18 cellular contexts compared by ENCODE assay signal in genomic region chr1:27005648-27006496, GRCh38. TPM values are rescaled to one million over a fixed set of nuclear protein-coding genes. Genes with fewer than 3 reads are reported as not detected.
A peak's percentile ranks its signal among the peaks of the same experiment; 100 is the strongest.
DNase-seq lines count a peak whose midpoint lies in the region; ATAC-seq and TF ChIP-seq lines count a peak whose summit lies in the region.
"Had no signal": no experiment of that assay in that cellular context is flagged by ENCODE, and none has a peak within 500 bp of the region (broad histone marks: within the 10 kb centered on the region; RNA-seq: fewer than 3 reads in every experiment).

No MANE protein-coding gene starts in this region.

- H3K9ac ChIP-seq in trophoblast cell (ENCODE audit: low read length) = no peak overlapping the region

- no peak overlapping the region for H4K91ac ChIP-seq in trophoblast cell (ENCODE audit: low read depth, low read length)

- peak overlapping the region; percentile 4 for H3K4ac ChIP-seq in trophoblast cell (ENCODE audit: low read depth, low read length)

- H3K27ac ChIP-seq in esophagus squamous epithelium (peak overlapping the region; percentile 24 to 98 (median 72)), trophoblast cell (ENCODE audit: low read depth, low read length) (no peak overlapping the region)
- H3K27ac ChIP-seq: adrenal gland, pancreas, Peyer's patch had no signal

- H3K27me3 Mint-ChIP-seq in Calu3 (ENCODE audit: unreplicated experiment) (no peaks in the 10 kb centered on the region), Caco-2 (ENCODE audit: insufficient read depth, unreplicated experiment) (no peaks in the 10 kb centered on the region)

- 74 to 98% methylated on average over 5 to 28 of the region's 48 CpGs for WGBS in esophagus squamous epithelium, 2 donors
- no CpG with 5 or more reads among the region's 48 CpGs for WGBS in trophoblast cell (ENCODE audit: extremely low coverage, insufficient coverage, insufficient read length)

- H3K4me1 ChIP-seq in esophagus squamous epithelium = peaks cover 51 to 100% (median 61%) of the 10 kb centered on the region in 3 donors
- peaks cover 42 to 62% of the 10 kb centered on the region in 2 experiments for H3K4me1 ChIP-seq in trophoblast cell (ENCODE audit: control insufficient read depth in 1 of 2, insufficient read depth in 2 of 2, low read length in 2 of 2)
- peaks cover 68% of the 10 kb centered on the region for H3K4me1 ChIP-seq in Caco-2

- H3K23ac ChIP-seq in trophoblast cell (ENCODE audit: low read length) = no peak overlapping the region

- H3K9me3 Mint-ChIP-seq in Calu3 (ENCODE audit: low read depth, unreplicated experiment) = no peaks in the 10 kb centered on the region
- no peaks in the 10 kb centered on the region for H3K9me3 Mint-ChIP-seq in Caco-2 (ENCODE audit: unreplicated experiment)
- H3K9me3 Mint-ChIP-seq: activated CD4-positive, alpha-beta memory T cell treated with anti-CD3 and anti-CD28 coated beads for 36 hours; stimulated activated naive B cell treated with anti-CD40 and anti-IgM and Interleukin-4, amounts not matched to agents 10 μg/mL and 1 μg/mL and 100 μg/mL, for 72 hours had no signal

- H3K36me3 Mint-ChIP-seq in Calu3 (ENCODE audit: insufficient read depth, unreplicated experiment) (peaks cover 85% of the 10 kb centered on the region), Caco-2 (ENCODE audit: insufficient read depth, unreplicated experiment) (peaks cover 51% of the 10 kb centered on the region)
- H3K36me3 Mint-ChIP-seq: activated CD4-positive, alpha-beta memory T cell treated with anti-CD3 and anti-CD28 coated beads for 36 hours; stimulated activated naive B cell treated with anti-CD40 and anti-IgM and Interleukin-4, amounts not matched to agents 10 μg/mL and 1 μg/mL and 100 μg/mL, for 72 hours had no signal

- H3K27me3 ChIP-seq in MG63 = no peaks in the 10 kb centered on the region
- H3K27me3 ChIP-seq in esophagus squamous epithelium = no peaks in the 10 kb centered on the region
- no peaks in the 10 kb centered on the region for H3K27me3 ChIP-seq in trophoblast cell (ENCODE audit: insufficient read depth, low read length)
- no peaks in the 10 kb centered on the region for H3K27me3 ChIP-seq in Caco-2 (replicated peaks; ENCODE audit: control insufficient read depth, insufficient read depth, low read length)
- H3K27me3 ChIP-seq: adrenal gland, pancreas, Peyer's patch, uterus had no signal

- H2BK5ac ChIP-seq in trophoblast cell (ENCODE audit: low read depth, low read length, poor library complexity) = no peak overlapping the region

- no peaks in the 10 kb centered on the region for H3K36me3 ChIP-seq in MG63
- H3K36me3 ChIP-seq in esophagus squamous epithelium = peaks cover 11 to 47% (median 17%) of the 10 kb centered on the region in 3 donors
- peaks cover 20 to 28% of the 10 kb centered on the region in 2 experiments for H3K36me3 ChIP-seq in trophoblast cell (ENCODE audit: control insufficient read depth in 1 of 2, insufficient read depth in 2 of 2, low read length in 2 of 2)
- H3K36me3 ChIP-seq in Caco-2 (ENCODE audit: control insufficient read depth, insufficient read depth, low read length) = peaks cover 2% of the 10 kb centered on the region; the same call in 1 of the 2 replicates
- H3K36me3 ChIP-seq: adrenal gland, pancreas, Peyer's patch, uterus had no signal

- H3K4me2 ChIP-seq in trophoblast cell (ENCODE audit: low read length) = no peak overlapping the region

- TF ChIP-seq CTCF in Calu3 (IDR thresholded peaks at IDR 0.05; ENCODE audit: unreplicated experiment) (no peak), esophagus squamous epithelium (IDR thresholded peaks at IDR 0.05) (no peak), Caco-2 (IDR thresholded peaks at IDR 0.05; ENCODE audit: insufficient read depth in 1 of 2, low read depth in 1 of 2, low read length in 1 of 2, severe bottlenecking in 1 of 2, unreplicated experiment in 1 of 2) (no peak)

- peaks cover 45% of the 10 kb centered on the region for H3K4me1 Mint-ChIP-seq in Calu3 (ENCODE audit: low read depth, unreplicated experiment)
- peaks cover 12% of the 10 kb centered on the region for H3K4me1 Mint-ChIP-seq in Caco-2 (ENCODE audit: low read depth, unreplicated experiment)

- H2AK5ac ChIP-seq in trophoblast cell (ENCODE audit: low read length) = no peak overlapping the region

- H3K14ac ChIP-seq in trophoblast cell (ENCODE audit: low read length) = no peak overlapping the region

- peak in 1 of 4 donors; percentile 6 for TF ChIP-seq POLR2A in esophagus squamous epithelium (IDR thresholded peaks at IDR 0.05)

- no TSS peak for BruUV-seq in Calu3 (replicated peaks; lab: Mats Ljungman, UMichigan)
- BruUV-seq in Caco-2 (replicated peaks; lab: Mats Ljungman, UMichigan) = no TSS peak

- H3K9me3 ChIP-seq in MG63 (no peaks in the 10 kb centered on the region), esophagus squamous epithelium (no peaks in the 10 kb centered on the region), trophoblast cell (ENCODE audit: insufficient read depth, low read depth, low read length) (peaks cover 3% of the 10 kb centered on the region), Caco-2 (no peaks in the 10 kb centered on the region)
- H3K9me3 ChIP-seq: adrenal gland, pancreas, Peyer's patch, uterus had no signal

- POLR2A ChIA-PET in Caco-2 (lab: Charles Lee) = interaction anchor here (2.1 kb wide), 1 partner anchor 11 kb away, joined by 5 read pairs; the partner anchor contains the start of gene TRNP1

- peak overlapping the region; percentile 5 for H3K18ac ChIP-seq in trophoblast cell (ENCODE audit: low read length)

- no peak for ATAC-seq in GM19452 (IDR thresholded peaks at IDR 0.05; ENCODE audit: unreplicated experiment)
- ATAC-seq: pancreas; stimulated activated naive B cell treated with anti-CD40 and anti-IgM and Interleukin-4, amounts not matched to agents 10 μg/mL and 1 μg/mL and 100 μg/mL, for 72 hours had no signal

- peaks cover 22% of the 10 kb centered on the region for H3K79me1 ChIP-seq in trophoblast cell (ENCODE audit: low read length)

- H3K79me2 ChIP-seq in trophoblast cell (ENCODE audit: control insufficient read depth, insufficient read depth, low read length, poor library complexity) = peaks cover 9% of the 10 kb centered on the region

- H3K4me3 ChIP-seq in MG63 (no peak overlapping the region), esophagus squamous epithelium (no peak overlapping the region), trophoblast cell (ENCODE audit: low read depth, low read length) (no peak overlapping the region), Caco-2 (ENCODE audit: low read depth, low read length) (no peak overlapping the region)
- H3K4me3 ChIP-seq: adrenal gland, pancreas, Peyer's patch, uterus had no signal

- H4K8ac ChIP-seq in trophoblast cell (ENCODE audit: low read depth, low read length) = no peak overlapping the region

- H2BK12ac ChIP-seq in trophoblast cell (ENCODE audit: low read length) = no peak overlapping the region

- intact Hi-C loops in Calu3 (cut with micrococcal nuclease; ENCODE audit: unreplicated experiment) (no loop called here), esophagus squamous epithelium (cut with DNase I) (no loop called here), Caco-2 (cut with micrococcal nuclease; ENCODE audit: unreplicated experiment) (no loop called here)

- DNase-seq in Calu3 = peak; percentile 81
- DNase-seq in MG63 = peak; percentile 42
- no peak for DNase-seq in esophagus squamous epithelium (lab: John Stamatoyannopoulos, UW)
- DNase-seq in trophoblast cell = no peak
- DNase-seq in NCI-H146 (lab: John Stamatoyannopoulos, UW) = no peak
- DNase-seq in iPS-NIHi11 (ENCODE audit: low spot score) = no peak
- no peak for DNase-seq in Caco-2
- DNase-seq: activated CD4-positive, alpha-beta memory T cell treated with anti-CD3 and anti-CD28 coated beads for 36 hours; adrenal gland; DMS153; NCI-H2081; NCI-H524 treated with DMSO at 0.1 percent for 48 hours; Peyer's patch; stimulated activated naive B cell treated with anti-CD40 and anti-IgM and Interleukin-4, amounts not matched to agents 10 μg/mL and 1 μg/mL and 100 μg/mL, for 72 hours; uterus had no signal

- H3K4me3 Mint-ChIP-seq in Calu3 (ENCODE audit: low read depth, unreplicated experiment) (peak overlapping the region; percentile 56), Caco-2 (ENCODE audit: unreplicated experiment) (no peak overlapping the region)
- H3K4me3 Mint-ChIP-seq: activated CD4-positive, alpha-beta memory T cell treated with anti-CD3 and anti-CD28 coated beads for 36 hours; stimulated activated naive B cell treated with anti-CD40 and anti-IgM and Interleukin-4, amounts not matched to agents 10 μg/mL and 1 μg/mL and 100 μg/mL, for 72 hours had no signal

- no peak overlapping the region for H2BK120ac ChIP-seq in trophoblast cell (ENCODE audit: insufficient read depth, low read length, poor library complexity)

- H3K27ac Mint-ChIP-seq in Calu3 (ENCODE audit: unreplicated experiment) = peak overlapping the region; percentile 61
- H3K27ac Mint-ChIP-seq in Caco-2 (ENCODE audit: unreplicated experiment) = no peak overlapping the region
- H3K27ac Mint-ChIP-seq: activated CD4-positive, alpha-beta memory T cell treated with anti-CD3 and anti-CD28 coated beads for 36 hours; stimulated activated naive B cell treated with anti-CD40 and anti-IgM and Interleukin-4, amounts not matched to agents 10 μg/mL and 1 μg/mL and 100 μg/mL, for 72 hours had no signal

- CTCF ChIA-PET in Calu3 (lab: Charles Lee) = interaction anchor here (1.0 kb wide), 1 partner anchor 39 kb away, joined by 3 read pairs; no protein-coding TSS in a partner anchor
- CTCF ChIA-PET in Caco-2 (lab: Charles Lee) = no interaction called here

- no peak overlapping the region for H4K12ac ChIP-seq in trophoblast cell (ENCODE audit: low read depth, low read length)

- H2AFZ ChIP-seq in trophoblast cell (ENCODE audit: insufficient read depth, low read length, poor library complexity) = no peak overlapping the region

RNA-seq across cellular contexts. Expression of gene TENT5B, which starts 6.8 kb away (rescaled TPM):
- total RNA-seq in Calu3 (2022) (0.59 and 1.0 TPM in 2 replicates), esophagus squamous epithelium (100 to 1,000 TPM in 3 of 4 donors, 10 to 100 TPM in 1; 76.9 to 263 (median 112) TPM), Caco-2 (2022) (19.4 and 21.1 TPM in 2 replicates)
- total RNA-seq in MG63 (2014; rRNA removed; shearing (Covaris generic); ENCODE audit: low replicate concordance) = 0.86 and 2.4 TPM in 2 replicates
- 10.9 and 11.1 TPM in 2 replicates for polyA plus RNA-seq in trophoblast cell (2013)
- total RNA-seq: activated CD4-positive, alpha-beta memory T cell treated with anti-CD3 and anti-CD28 coated beads for 36 hours had no signal

RNA-seq across cellular contexts. Expression of gene TRNP1, which starts 12.4 kb away (rescaled TPM):
- 195 and 277 TPM in 2 replicates for total RNA-seq in Calu3 (2022)
- 4.7 and 8.8 TPM in 2 replicates for total RNA-seq in MG63 (2014; rRNA removed; shearing (Covaris generic); ENCODE audit: low replicate concordance)
- total RNA-seq in esophagus squamous epithelium = 100 to 1,000 TPM in 1 of 4 donors, 10 to 100 TPM in 3; 26.9 to 208 (median 64.5) TPM
- 1.8 and 2.3 TPM in 2 replicates for polyA plus RNA-seq in trophoblast cell (2013)
- 23.3 and 23.6 TPM in 2 replicates for total RNA-seq in Caco-2 (2022)

RNA-seq across cellular contexts. Expression of gene KDF1, which starts 45.6 kb away (rescaled TPM):
- total RNA-seq in Calu3 (2022) (18.9 and 19.4 TPM in 2 replicates), esophagus squamous epithelium (10 to 100 TPM; 18.4 to 25.6 (median 19.6) TPM), Caco-2 (2022) (13.5 and 14.1 TPM in 2 replicates)
- total RNA-seq in MG63 (2014; rRNA removed; shearing (Covaris generic); ENCODE audit: low replicate concordance) = not detected in 2 replicates
- polyA plus RNA-seq in trophoblast cell (2013) = 10.6 and 10.8 TPM in 2 replicates
- total RNA-seq: activated CD4-positive, alpha-beta memory T cell treated with anti-CD3 and anti-CD28 coated beads for 36 hours; cerebellum had no signal

Comparison
In these comparisons a context has a peak if more than half of its experiments do, and no peak if none do; other contexts are left out.
1. DNase-seq: peak in Calu3 (single experiment) and MG63 (single experiment); none in esophagus squamous epithelium (single experiment), trophoblast cell (0 of 2), NCI-H146 (single experiment), iPS-NIHi11 (single experiment) and Caco-2 (0 of 2).
2. RNA of gene KDF1, which starts 45.6 kb away (total RNA-seq): 18.4 to 25.6 TPM in esophagus squamous epithelium, 18.9 to 19.4 TPM in Calu3 and 13.5 to 14.1 TPM in Caco-2; not detected in MG63; every median in the first group is over 10 times any median in the second.